ENCODE assay signal across 8 cellular contexts in genomic region chr11:67268684-67269268, GRCh38. TPM values are rescaled to one million over a fixed set of nuclear protein-coding genes. Genes with fewer than 3 reads are reported as not detected.
DNase-seq lines count a peak whose midpoint lies in the region; ATAC-seq and TF ChIP-seq lines count a peak whose summit lies in the region.
"Had no signal": no experiment of that assay in that cellular context is flagged by ENCODE, and none has a peak within 500 bp of the region (broad histone marks: within the 10 kb centered on the region; RNA-seq: fewer than 3 reads in every experiment).

No MANE protein-coding gene starts in this region.

- TF ChIP-seq CTCF in right lobe of liver (IDR thresholded peaks at IDR 0.05) (no peak), hepatocyte (IDR thresholded peaks at IDR 0.05; ENCODE audit: poor library complexity) (no peak)

- no peaks in the 10 kb centered on the region for H3K27me3 ChIP-seq in right lobe of liver
- H3K27me3 ChIP-seq in hepatocyte = no peaks in the 10 kb centered on the region

- WGBS in right lobe of liver (ENCODE audit: insufficient coverage, low coverage, low lambda C conversion rate, missing lambda C conversion rate) = 60% methylated on average over 1 of the region's 16 CpGs
- WGBS in hepatocyte (ENCODE audit: low lambda C conversion rate, missing lambda C conversion rate) = 98% methylated on average over 16 of the region's 16 CpGs

- no peaks in the 10 kb centered on the region for H3K9me3 Mint-ChIP-seq in stimulated activated naive CD8-positive, alpha-beta T cell treated with anti-CD3 and anti-CD28 coated beads, Interleukin-15, amount 100 ng/mL, for 72 hours

- H3K36me3 ChIP-seq in right lobe of liver (no peaks in the 10 kb centered on the region), hepatocyte (replicated peaks; ENCODE audit: insufficient read depth, low read depth) (no peaks in the 10 kb centered on the region)

- H3K9me3 ChIP-seq in right lobe of liver = no peaks in the 10 kb centered on the region
- H3K9me3 ChIP-seq in hepatocyte (ENCODE audit: low read depth) = no peaks in the 10 kb centered on the region

- H2AFZ ChIP-seq in hepatocyte = no peak overlapping the region

- no peaks in the 10 kb centered on the region for H3K27me3 Mint-ChIP-seq in stimulated activated naive CD8-positive, alpha-beta T cell treated with anti-CD3 and anti-CD28 coated beads, Interleukin-15, amount 100 ng/mL, for 72 hours

- intact Hi-C loops in right lobe of liver (cut with DNase I) = no loop called here

- peak overlapping the region; percentile 89 for H3K4me3 ChIP-seq in Jurkat, Clone E6-1 (ENCODE audit: low read length)
- peak overlapping the region in 2 of 3 donors; percentile 82 to 87 for H3K4me3 ChIP-seq in right lobe of liver
- no peak overlapping the region for H3K4me3 ChIP-seq in hepatocyte

- H4K20me1 ChIP-seq in hepatocyte (ENCODE audit: insufficient read depth, poor library complexity, severe bottlenecking) = peaks cover 60% of the 10 kb centered on the region

- peaks cover 79% of the 10 kb centered on the region for H3K79me2 ChIP-seq in hepatocyte

- H3K4me1 Mint-ChIP-seq in stimulated activated naive CD8-positive, alpha-beta T cell treated with anti-CD3 and anti-CD28 coated beads, Interleukin-15, amount 100 ng/mL, for 72 hours = peaks cover 83% of the 10 kb centered on the region

- peak overlapping the region; percentile 30 to 90 (median 64) for H3K27ac ChIP-seq in right lobe of liver
- no peak overlapping the region for H3K27ac ChIP-seq in hepatocyte

- TF ChIP-seq POLR2A in right lobe of liver (IDR thresholded peaks at IDR 0.05) = no peak

- no peak overlapping the region for H3K4me2 ChIP-seq in hepatocyte

- H3K4me3 Mint-ChIP-seq in stimulated activated naive CD8-positive, alpha-beta T cell treated with anti-CD3 and anti-CD28 coated beads, Interleukin-15, amount 100 ng/mL, for 72 hours = peak overlapping the region; percentile 93 to 95

- DNase-seq in Jurkat, Clone E6-1 (ENCODE audit: low read depth, low spot score) = no peak
- DNase-seq in activated naive CD4-positive, alpha-beta T cell treated with anti-CD3 and anti-CD28 coated beads, Interleukin-2, amount 50 U/mL, for 16 hours = peak; percentile 16
- DNase-seq in right lobe of liver (peak in 1 of 3 donors; percentile 53), hepatocyte (ENCODE audit: low spot score) (no peak), AG08395 (ENCODE audit: low spot score) (no peak)
- no peak for DNase-seq in stimulated activated naive CD8-positive, alpha-beta T cell treated with anti-CD3 and anti-CD28 coated beads, Interleukin-15, amount 100 ng/mL, for 72 hours
- DNase-seq: NCI-H2029 had no signal

- H3K9me2 ChIP-seq in hepatocyte (replicated peaks; ENCODE audit: insufficient read depth) = no peaks in the 10 kb centered on the region

- ATAC-seq in right lobe of liver = no peak
- ATAC-seq in stimulated activated naive CD8-positive, alpha-beta T cell treated with anti-CD3 and anti-CD28 coated beads, Interleukin-15, amount 100 ng/mL, for 72 hours = no peak
- no peak for ATAC-seq in HG02588 (IDR thresholded peaks at IDR 0.05; ENCODE audit: unreplicated experiment)

- H3K4me1 ChIP-seq in right lobe of liver (peaks cover 0 to 46% (median 14%) of the 10 kb centered on the region in 4 donors), hepatocyte (ENCODE audit: insufficient read depth) (peaks cover 29% of the 10 kb centered on the region)

- H3K27ac Mint-ChIP-seq in stimulated activated naive CD8-positive, alpha-beta T cell treated with anti-CD3 and anti-CD28 coated beads, Interleukin-15, amount 100 ng/mL, for 72 hours = peak overlapping the region in 1 of 2 donors; percentile 99

RNA-seq across cellular contexts. Expression of gene GRK2, which starts 2.5 kb away (rescaled TPM):
- 140 TPM for polyA plus RNA-seq in Jurkat, Clone E6-1 (2012; ENCODE audit: insufficient read depth, insufficient read length)
- 10 to 100 TPM; 24.5 to 43.9 (median 28.5) TPM for total RNA-seq in right lobe of liver
- 41.4 and 57.3 TPM in 2 replicates for total RNA-seq in hepatocyte
- 59.6 and 64.1 TPM in 2 replicates for polyA plus RNA-seq in hepatocyte

RNA-seq across cellular contexts. Expression of gene ANKRD13D, which starts 20.3 kb away (rescaled TPM):
- 58.7 TPM for polyA plus RNA-seq in Jurkat, Clone E6-1 (2012; ENCODE audit: insufficient read depth, insufficient read length)
- total RNA-seq in right lobe of liver = 10 to 100 TPM in 4 of 6 experiments, 1 to 10 TPM in 2; 7.7 to 14.1 (median 10.4) TPM
- total RNA-seq in hepatocyte = 22.1 and 25.3 TPM in 2 replicates
- 43.9 and 49.5 TPM in 2 replicates for polyA plus RNA-seq in hepatocyte

RNA-seq across cellular contexts. Expression of gene SSH3, which starts 34.6 kb away (rescaled TPM):
- 1.0 TPM for polyA plus RNA-seq in Jurkat, Clone E6-1 (2012; ENCODE audit: insufficient read depth, insufficient read length)
- total RNA-seq in right lobe of liver (10 to 100 TPM; 10.9 to 17.9 (median 14.5) TPM), hepatocyte (27.7 and 29.7 TPM in 2 replicates)
- polyA plus RNA-seq in hepatocyte = 49.5 and 66.4 TPM in 2 replicates
